In the genomic region with DNA sequence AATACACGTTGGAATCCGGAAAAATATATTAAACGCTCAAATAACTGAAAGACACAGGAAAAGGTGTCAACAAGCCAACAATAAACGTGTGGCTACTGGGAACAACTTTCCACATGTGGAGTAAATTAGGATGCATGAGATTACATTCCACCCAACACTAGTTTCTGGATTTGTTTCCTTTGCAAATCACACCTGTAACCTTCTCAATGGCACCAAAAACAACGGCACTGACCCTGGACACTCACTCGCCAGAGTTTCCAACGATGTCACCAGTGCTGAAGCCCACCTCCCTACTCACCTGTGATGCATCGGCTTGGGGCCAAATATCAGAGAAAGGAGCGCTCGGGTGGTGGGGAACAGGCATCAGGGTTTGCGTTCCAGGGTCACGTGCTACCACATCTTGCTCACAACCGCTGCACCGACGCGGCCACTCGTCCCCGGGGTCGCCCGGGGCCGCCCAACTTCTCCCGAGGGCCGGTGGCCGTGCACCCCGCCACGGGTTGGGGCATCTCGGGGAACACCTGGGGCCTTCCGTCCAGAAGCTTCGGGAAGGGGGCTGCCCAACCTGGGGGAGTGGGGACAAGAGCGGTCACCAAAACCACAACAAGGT, we compare ENCODE assay signal across 8 cellular contexts. TPM values are rescaled to one million over a fixed set of nuclear protein-coding genes. Genes with fewer than 3 reads are reported as not detected.
DNase-seq lines count a peak whose midpoint lies in the region; ATAC-seq and TF ChIP-seq lines count a peak whose summit lies in the region.

No MANE protein-coding gene starts in this region.

- H3K27me3 ChIP-seq in heart left ventricle, result no peaks in the 10 kb centered on the region
- H3K27me3 ChIP-seq in psoas muscle (ENCODE audit: insufficient read depth in 3 of 3, low read length in 2 of 3), result no peaks in the 10 kb centered on the region

- WGBS in heart left ventricle, 4 donors, result 1 to 7% (median 3%) methylated on average over 8 to 30 of the region's 30 CpGs
- WGBS in psoas muscle, 3 donors, result 1 to 2% (median 2%) methylated on average over 30 of the region's 30 CpGs

- H3K36me3 ChIP-seq in heart left ventricle, result peaks cover 0 to 42% (median 27%) of the 10 kb centered on the region in 9 donors
- H3K36me3 ChIP-seq in psoas muscle (ENCODE audit: insufficient read depth in 1 of 2, low read depth in 1 of 2), result peaks cover 0 to 41% of the 10 kb centered on the region in 2 donors

- intact Hi-C loops in heart left ventricle (cut with DNase I), result loop anchor here in 7 of 10 donors (2.0 to 10.0 kb wide), 8 partner anchors 73 to 754 kb away; a partner anchor contains a TSS
- intact Hi-C loops in psoas muscle (cut with DNase I), result loop anchor here (5.0 to 10.0 kb wide), 3 partner anchors 78 to 752 kb away; no protein-coding TSS in a partner anchor
- intact Hi-C loops in posterior vena cava (cut with DNase I), result no loop called here

- ATAC-seq in HG02884 (IDR thresholded peaks at IDR 0.05; ENCODE audit: unreplicated experiment) (peak; percentile 10), heart left ventricle (peak in 1 of 4 donors; percentile 7), psoas muscle (no peak)

- no peak for TF ChIP-seq CTCF in heart left ventricle (IDR thresholded peaks at IDR 0.05)
- no peak for TF ChIP-seq CTCF in psoas muscle (IDR thresholded peaks at IDR 0.05)

- peaks cover 5 to 35% (median 28%) of the 10 kb centered on the region in 12 donors for H3K4me1 ChIP-seq in heart left ventricle
- H3K4me1 ChIP-seq in psoas muscle, result peaks cover 22% of the 10 kb centered on the region

- no peak for TF ChIP-seq POLR2A in heart left ventricle (IDR thresholded peaks at IDR 0.05)

- peak overlapping the region; percentile 76 to 94 (median 85) for H3K4me3 ChIP-seq in heart left ventricle
- peak overlapping the region; percentile 81 for H3K4me3 ChIP-seq in psoas muscle

- peak; percentile 27 for DNase-seq in SIG-M5 treated with dmso at 0.1 percent for 504 hours (lab: John Stamatoyannopoulos, UW; ENCODE audit: unreplicated experiment)
- no peak for DNase-seq in SIG-M5 (lab: John Stamatoyannopoulos, UW)
- DNase-seq in NCI-H748 treated with DMSO at 0.1 percent for 48 hours (lab: John Stamatoyannopoulos, UW), result peak; percentile 25
- DNase-seq in activated effector memory CD4-positive, alpha-beta T cell treated with Interleukin-2 at 50 U/mL for 16 hours, result peak; percentile 16
- DNase-seq in heart left ventricle, result peak; percentile 16 to 69 (median 34)
- DNase-seq in psoas muscle, result peak in 1 of 2 donors; percentile 31
- no peak for DNase-seq in posterior vena cava (ENCODE audit: low spot score)

- H3K9me3 ChIP-seq in heart left ventricle (no peaks in the 10 kb centered on the region), psoas muscle (peaks cover 8% of the 10 kb centered on the region)

- H3K27ac ChIP-seq in heart left ventricle (peak overlapping the region in 11 of 12 donors; percentile 59 to 87 (median 77)), psoas muscle (peak overlapping the region; percentile 77)

RNA-seq across cellular contexts. Expression of a gene that starts 0.6 kb away (rescaled TPM):
- total RNA-seq in heart left ventricle (10 to 100 TPM; 11.6 to 24.6 (median 15.0) TPM), psoas muscle (10 to 100 TPM; 11.3 to 15.7 (median 13.2) TPM), posterior vena cava (10 to 100 TPM; 20.7 to 21.4 TPM)
- polyA plus RNA-seq in heart left ventricle (10 to 100 TPM in 1 of 2 donors, 1 to 10 TPM in 1; 5.3 to 16.5 TPM), psoas muscle (10 to 100 TPM in 2 of 3 donors, 1 to 10 TPM in 1; 9.3 to 40.0 (median 13.7) TPM)

RNA-seq across cellular contexts. Expression of a gene that starts 14.2 kb away (rescaled TPM):
- total RNA-seq in heart left ventricle (not detected), psoas muscle (not detected), posterior vena cava (not detected)
- polyA plus RNA-seq in heart left ventricle (not detected), psoas muscle (not detected)

Comparison
In these comparisons a context has a peak if more than half of its experiments do, and no peak if none do; other contexts are left out.
1. DNase-seq: peak in SIG-M5 treated with dmso at 0.1 percent for 504 hours (single experiment), NCI-H748 treated with DMSO at 0.1 percent for 48 hours (single experiment), activated effector memory CD4-positive, alpha-beta T cell treated with Interleukin-2 at 50 U/mL for 16 hours (single experiment) and heart left ventricle (5 of 5); none in SIG-M5 (single experiment) and posterior vena cava (single experiment).
2. intact Hi-C loops: an anchor here in heart left ventricle (2.0 to 10.0 kb wide) and psoas muscle (5.0 to 10.0 kb wide); none called in posterior vena cava.